ENCODE assay signal across 22 cellular contexts in the genomic region with DNA sequence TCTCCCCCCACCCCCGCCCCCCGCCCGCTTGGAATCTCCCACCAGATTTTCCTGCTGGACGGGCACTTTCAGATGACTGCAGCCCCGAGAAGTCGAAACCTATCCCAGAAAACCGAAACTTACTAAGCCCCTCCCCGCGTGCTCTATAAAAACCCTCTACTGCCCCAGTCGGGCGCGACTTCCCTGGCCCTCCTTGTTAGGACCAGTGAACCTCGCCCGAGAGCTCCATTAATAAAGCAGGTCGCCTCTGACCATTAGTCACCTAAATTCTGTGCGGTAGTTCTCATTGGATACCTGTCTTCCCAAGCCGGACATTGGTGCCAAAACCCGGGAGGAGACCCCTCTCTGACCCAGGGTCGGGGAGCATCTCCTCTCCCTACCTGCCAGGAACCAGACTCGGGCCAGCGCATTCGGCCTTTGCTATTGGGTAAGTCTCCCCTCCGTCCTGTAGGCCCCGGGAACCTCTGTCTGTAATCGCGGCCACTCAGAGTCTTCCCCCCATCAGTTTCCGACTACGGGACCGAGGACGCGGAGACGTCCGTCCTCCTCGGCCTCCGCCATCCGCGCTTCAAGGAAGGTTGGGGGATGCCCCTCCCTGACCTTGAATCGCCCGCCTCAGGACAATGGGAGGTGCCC.
DNase-seq lines count a peak whose midpoint lies in the region; ATAC-seq and TF ChIP-seq lines count a peak whose summit lies in the region.
"Had no signal": no experiment of that assay in that cellular context is flagged by ENCODE, and none has a peak within 500 bp of the region (broad histone marks: within the 10 kb centered on the region; RNA-seq: fewer than 3 reads in every experiment).

No MANE protein-coding gene starts in this region.

- no peaks in the 10 kb centered on the region for H3K79me1 ChIP-seq in neuronal stem cell (ENCODE audit: low read depth, low read length)

- H3K4me2 ChIP-seq in neuronal stem cell (ENCODE audit: insufficient read depth, low read length, poor library complexity, severe bottlenecking) (peak overlapping the region; percentile 11), smooth muscle cell (no peak overlapping the region)
- H3K4me2 ChIP-seq: A549; BLaER1 treated with 17β-estradiol and CSF1 and Interleukin-3, amounts not matched to agents 10 nM and 100 nM; GM23338 had no signal

- intact Hi-C loops in right lobe of liver (cut with DNase I), result no loop called here

- H2AFZ ChIP-seq in neuronal stem cell (ENCODE audit: low read length) (no peak overlapping the region), smooth muscle cell (ENCODE audit: low read depth) (no peak overlapping the region)
- H2AFZ ChIP-seq: GM23338 had no signal

- no peak overlapping the region for H3K27ac Mint-ChIP-seq in chondrocyte (ENCODE audit: unreplicated experiment)
- peak overlapping the region; percentile 30 for H3K27ac Mint-ChIP-seq in progenitor cell of endocrine pancreas
- H3K27ac Mint-ChIP-seq: CD14-positive monocyte; CD4-positive, alpha-beta T cell; CD8-positive, alpha-beta memory T cell; GM23338; HFFc6 had no signal

- H3K36me3 Mint-ChIP-seq in chondrocyte (ENCODE audit: low read depth) (peaks cover 2% of the 10 kb centered on the region), progenitor cell of endocrine pancreas (ENCODE audit: insufficient read depth) (peaks cover 22% of the 10 kb centered on the region)
- H3K36me3 Mint-ChIP-seq: CD14-positive monocyte; CD8-positive, alpha-beta memory T cell had no signal

- no peak overlapping the region for H4K91ac ChIP-seq in neuronal stem cell (ENCODE audit: low read depth, low read length, poor library complexity)

- no peak overlapping the region for H2BK15ac ChIP-seq in neuronal stem cell (ENCODE audit: low read length)

- H4K8ac ChIP-seq in neuronal stem cell (ENCODE audit: low read depth, low read length), result no peak overlapping the region

- no peak for TF ChIP-seq POLR2A in right lobe of liver (IDR thresholded peaks at IDR 0.05)

- H3K4me3 Mint-ChIP-seq in chondrocyte (ENCODE audit: unreplicated experiment) (no peak overlapping the region), progenitor cell of endocrine pancreas (ENCODE audit: low read depth) (no peak overlapping the region)
- H3K4me3 Mint-ChIP-seq: CD14-positive monocyte; CD4-positive, alpha-beta T cell; CD8-positive, alpha-beta memory T cell; GM23338; HFFc6 had no signal

- peaks cover 2 to 42% of the 10 kb centered on the region in 2 donors for H3K9me3 ChIP-seq in neuronal stem cell (replicated peaks in 1 of 2; ENCODE audit: control insufficient read depth in 2 of 2, insufficient read depth in 1 of 2, low read depth in 1 of 2, low read length in 2 of 2)
- H3K9me3 ChIP-seq in smooth muscle cell (replicated peaks; ENCODE audit: low read depth), result no peaks in the 10 kb centered on the region
- H3K9me3 ChIP-seq in right lobe of liver, result no peaks in the 10 kb centered on the region
- H3K9me3 ChIP-seq: A549, BE2C had no signal

- H2BK120ac ChIP-seq in neuronal stem cell (ENCODE audit: low read depth, low read length), result no peak overlapping the region

- H3K27ac ChIP-seq in neuronal stem cell (replicated peaks; ENCODE audit: low read length), result no peak overlapping the region
- H3K27ac ChIP-seq in smooth muscle cell (ENCODE audit: low read depth), result no peak overlapping the region
- no peak overlapping the region for H3K27ac ChIP-seq in right lobe of liver
- H3K27ac ChIP-seq: A549; BLaER1 treated with 17β-estradiol and CSF1 and Interleukin-3, amounts not matched to agents 10 nM and 100 nM had no signal

- H3K4me3 ChIP-seq in neuronal stem cell (ENCODE audit: low read length in 2 of 2) (no peak overlapping the region), smooth muscle cell (no peak overlapping the region), H7 (ENCODE audit: insufficient read depth, low read depth, low read length) (no peak overlapping the region), right lobe of liver (no peak overlapping the region)
- H3K4me3 ChIP-seq: A549; BLaER1 treated with 17β-estradiol and CSF1 and Interleukin-3, amounts not matched to agents 10 nM and 100 nM; GM23338; HAP-1 had no signal

- no peak overlapping the region for H3K4ac ChIP-seq in neuronal stem cell (ENCODE audit: low read length)

- H4K20me1 ChIP-seq in smooth muscle cell (ENCODE audit: low read depth), result no peaks in the 10 kb centered on the region
- H4K20me1 ChIP-seq: BLaER1 treated with 17β-estradiol and CSF1 and Interleukin-3, amounts not matched to agents 10 nM and 100 nM had no signal

- H3K9me3 Mint-ChIP-seq in chondrocyte (ENCODE audit: low read depth) (peaks cover 18% of the 10 kb centered on the region), progenitor cell of endocrine pancreas (ENCODE audit: low read depth) (peaks cover 32% of the 10 kb centered on the region)
- H3K9me3 Mint-ChIP-seq: CD4-positive, alpha-beta T cell had no signal

- H3K18ac ChIP-seq in neuronal stem cell (ENCODE audit: low read length), result no peak overlapping the region

- no peaks in the 10 kb centered on the region for H3K79me2 ChIP-seq in smooth muscle cell (ENCODE audit: low read depth)

- H3K27me3 ChIP-seq in neuronal stem cell (ENCODE audit: control insufficient read depth in 3 of 3, insufficient read depth in 3 of 3, low read depth in 1 of 3, low read length in 3 of 3) (no peaks in the 10 kb centered on the region), smooth muscle cell (ENCODE audit: low read depth) (no peaks in the 10 kb centered on the region), H7 (ENCODE audit: control insufficient read depth, insufficient read depth, low read length) (no peaks in the 10 kb centered on the region), right lobe of liver (no peaks in the 10 kb centered on the region)
- H3K27me3 ChIP-seq: BE2C had no signal

- WGBS in neuronal stem cell (ENCODE audit: extremely low coverage in 2 of 2, insufficient read length in 2 of 2, insufficient replicate concordance in 1 of 2), 2 donors, result no CpG with 5 or more reads among the region's 39 CpGs
- over 99% methylated on average over 37 of the region's 39 CpGs for WGBS in smooth muscle cell (ENCODE audit: low lambda C conversion rate)
- WGBS in right lobe of liver (ENCODE audit: insufficient coverage, low coverage, low lambda C conversion rate, missing lambda C conversion rate), result 88% methylated on average over 32 of the region's 39 CpGs

- no peak overlapping the region for H2AK5ac ChIP-seq in neuronal stem cell (ENCODE audit: low read depth, low read length)

- no peaks in the 10 kb centered on the region for H3F3A ChIP-seq in smooth muscle cell (ENCODE audit: low read depth)

- H2BK12ac ChIP-seq in neuronal stem cell (ENCODE audit: low read length), result no peak overlapping the region

- no peak overlapping the region for H3K14ac ChIP-seq in neuronal stem cell (ENCODE audit: low read length)

- no peaks in the 10 kb centered on the region for H3K4me1 ChIP-seq in neuronal stem cell (ENCODE audit: control insufficient read depth in 2 of 2, insufficient read depth in 1 of 2, low read depth in 1 of 2, low read length in 2 of 2)
- H3K4me1 ChIP-seq in smooth muscle cell (ENCODE audit: low read depth), result no peaks in the 10 kb centered on the region
- no peaks in the 10 kb centered on the region for H3K4me1 ChIP-seq in right lobe of liver
- H3K4me1 ChIP-seq: A549; BE2C; BLaER1 treated with 17β-estradiol and CSF1 and Interleukin-3, amounts not matched to agents 10 nM and 100 nM; HAP-1 had no signal

- H3K27me3 Mint-ChIP-seq in chondrocyte (ENCODE audit: low read depth) (no peaks in the 10 kb centered on the region), progenitor cell of endocrine pancreas (no peaks in the 10 kb centered on the region)
- H3K27me3 Mint-ChIP-seq: CD4-positive, alpha-beta T cell; CD8-positive, alpha-beta memory T cell had no signal

- TF ChIP-seq CTCF in chondrocyte (IDR thresholded peaks at IDR 0.05) (no peak), progenitor cell of endocrine pancreas (IDR thresholded peaks at IDR 0.05; ENCODE audit: unreplicated experiment) (no peak), smooth muscle cell (IDR thresholded peaks at IDR 0.05; ENCODE audit: borderline replicate concordance, insufficient read depth, poor library complexity, severe bottlenecking) (no peak), right lobe of liver (IDR thresholded peaks at IDR 0.05) (no peak)

- no peak overlapping the region for H3K9ac ChIP-seq in neuronal stem cell (ENCODE audit: low read depth, low read length, poor library complexity)
- no peak overlapping the region for H3K9ac ChIP-seq in smooth muscle cell (ENCODE audit: low read depth)
- H3K9ac ChIP-seq: BLaER1 treated with 17β-estradiol and CSF1 and Interleukin-3, amounts not matched to agents 10 nM and 100 nM had no signal

- H3K36me3 ChIP-seq in neuronal stem cell (replicated peaks in 1 of 2; ENCODE audit: control insufficient read depth in 2 of 2, insufficient read depth in 2 of 2, low read length in 2 of 2), result no peaks in the 10 kb centered on the region
- no peaks in the 10 kb centered on the region for H3K36me3 ChIP-seq in smooth muscle cell (ENCODE audit: low read depth)
- H3K36me3 ChIP-seq in H7 (replicated peaks; ENCODE audit: control insufficient read depth, insufficient read depth, low read length), result no peaks in the 10 kb centered on the region
- H3K36me3 ChIP-seq in right lobe of liver, result no peaks in the 10 kb centered on the region
- H3K36me3 ChIP-seq: BE2C; BLaER1 treated with 17β-estradiol and CSF1 and Interleukin-3, amounts not matched to agents 10 nM and 100 nM; HAP-1 had no signal

- ATAC-seq in HG02610 (IDR thresholded peaks at IDR 0.05; ENCODE audit: unreplicated experiment), result no peak
- ATAC-seq in right lobe of liver, result no peak
- ATAC-seq: A549, GM23338 had no signal

- H3K4me1 Mint-ChIP-seq in chondrocyte (ENCODE audit: low read depth) (no peaks in the 10 kb centered on the region), progenitor cell of endocrine pancreas (ENCODE audit: low read depth) (no peaks in the 10 kb centered on the region)
- H3K4me1 Mint-ChIP-seq: CD14-positive monocyte; CD8-positive, alpha-beta memory T cell had no signal

- DNase-seq in chondrocyte (ENCODE audit: low spot score) (peak; percentile 82), neuronal stem cell (ENCODE audit: low spot score) (no peak), progenitor cell of endocrine pancreas (ENCODE audit: low spot score, unreplicated experiment) (no peak), smooth muscle cell (lab: John Stamatoyannopoulos, UW; ENCODE audit: unreplicated experiment) (no peak), H7 (no peak), right lobe of liver (no peak)
- DNase-seq: 8988T; ACHN; AML-193; BE2C; CD4-positive, alpha-beta T cell; CD8-positive, alpha-beta memory T cell; DMS 273 treated with DMSO at 0.1 percent for 48 hours; DMS79; GF-D8; HFFc6 had no signal

- H2BK5ac ChIP-seq in neuronal stem cell (ENCODE audit: low read length), result no peak overlapping the region

- H3K23ac ChIP-seq in neuronal stem cell (ENCODE audit: low read depth, low read length, poor library complexity), result no peak overlapping the region
